In the genomic region with DNA sequence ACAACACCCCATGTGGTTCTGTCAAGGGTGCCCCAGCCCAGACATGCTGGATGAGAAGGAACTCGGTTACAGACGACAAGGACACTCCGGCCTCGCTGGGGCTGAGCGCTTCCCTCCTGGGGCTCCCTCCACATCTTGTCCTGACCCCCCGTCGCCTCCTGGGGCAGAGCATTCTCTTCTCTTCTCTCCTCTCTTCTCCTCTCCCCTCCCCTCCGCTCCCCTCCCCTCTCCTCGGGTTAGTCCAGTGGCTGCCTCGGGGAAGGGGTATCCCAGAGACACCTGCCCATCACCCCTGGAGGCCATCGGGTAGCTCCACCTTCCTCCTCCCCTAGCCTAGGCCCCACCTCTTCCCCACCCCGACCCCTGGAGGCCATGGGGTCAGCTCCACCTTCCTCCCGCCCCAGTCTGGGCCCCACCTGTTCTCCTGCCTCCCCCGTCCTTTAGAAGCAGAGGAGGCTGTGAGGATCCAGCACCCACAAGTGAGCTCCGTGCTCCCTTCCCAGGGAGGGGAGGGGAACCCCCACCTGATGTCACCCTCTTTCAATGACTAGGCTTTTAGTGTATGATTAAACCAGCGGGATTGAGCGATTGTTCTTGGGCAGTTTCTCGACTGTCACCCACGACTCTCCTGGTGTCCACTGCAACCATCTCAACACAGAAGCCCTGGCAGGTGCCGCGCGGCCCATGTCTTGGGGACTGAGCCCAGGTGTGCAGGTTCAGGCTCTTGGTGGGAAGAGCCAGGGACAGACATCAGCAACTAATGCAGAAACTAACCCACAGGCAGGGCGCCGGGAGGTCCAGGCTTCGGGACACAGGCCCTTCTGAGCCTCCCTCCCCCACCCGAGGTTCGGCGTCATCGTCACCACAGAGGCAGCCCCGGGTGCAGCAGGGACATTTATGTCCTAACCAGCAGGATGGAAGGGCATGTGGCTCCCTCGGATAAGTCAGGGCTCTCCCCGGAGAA, we compare ENCODE assay signal across 7 cellular contexts.
A peak's percentile ranks its signal among the peaks of the same experiment; 100 is the strongest.
DNase-seq lines count a peak whose midpoint lies in the region; ATAC-seq and TF ChIP-seq lines count a peak whose summit lies in the region.
"Not testable (repeated sequence)": the region's sequence is repeated elsewhere in the genome, so short reads cannot be mapped to it uniquely, and the experiment has no call there.

No MANE protein-coding gene starts in this region.

- H2BK12ac ChIP-seq in H9 (ENCODE audit: insufficient read length, low read depth, low read length), result not testable (repeated sequence)

- H3T11ph ChIP-seq in H9 (ENCODE audit: low read length), result not testable (repeated sequence)

- not testable (repeated sequence) for H4K5ac ChIP-seq in H9 (ENCODE audit: insufficient read length, low read depth, low read length)

- not testable (repeated sequence) for H2AFZ ChIP-seq in H9 (ENCODE audit: low read length)

- H2BK15ac ChIP-seq in H9 (ENCODE audit: low read depth, low read length), result not testable (repeated sequence)

- not testable (repeated sequence) for H4K91ac ChIP-seq in H9 (ENCODE audit: insufficient read length, low read depth, low read length)

- not testable (repeated sequence) for H3K79me2 ChIP-seq in H9 (ENCODE audit: insufficient read depth, low read length)

- not testable (repeated sequence) for H3K36me3 ChIP-seq in body of pancreas (replicated peaks in 1 of 2; ENCODE audit: insufficient read depth in 1 of 2, low read depth in 2 of 2); upper lobe of left lung

- not testable (repeated sequence) for H3K4me2 ChIP-seq in H9 (ENCODE audit: insufficient read depth, insufficient read length, low read length)

- TF ChIP-seq EP300 in upper lobe of left lung (IDR thresholded peaks at IDR 0.05), result not testable (repeated sequence)

- H3K9me3 ChIP-seq in H9 (ENCODE audit: control insufficient read depth, low read depth, low read length); body of pancreas; upper lobe of left lung: not testable (repeated sequence)

- H3K56ac ChIP-seq in H9 (ENCODE audit: insufficient read length, low read depth, low read length), result not testable (repeated sequence)

- DNase-seq in H9 (peak; percentile 76), body of pancreas (peak in 2 of 4 donors; percentile 4 to 7), iPS-NIHi7 (ENCODE audit: extremely low spot score) (peak; percentile 45), mucosa of gallbladder (ENCODE audit: low spot score) (peak; percentile 6), sciatic nerve (ENCODE audit: low spot score) (peak; percentile 41), upper lobe of left lung (peak; percentile 20 to 58)
- peak; percentile 25 for DNase-seq in activated CD8-positive, alpha-beta memory T cell treated with anti-CD3 and anti-CD28 coated beads, Interleukin-2, amount 50 U/mL, for 48 hours

- not testable (repeated sequence) for H3K18ac ChIP-seq in H9 (ENCODE audit: insufficient read length, low read depth, low read length)

- H2BK20ac ChIP-seq in H9 (ENCODE audit: low read depth, low read length, poor library complexity, severe bottlenecking), result not testable (repeated sequence)

- not testable (repeated sequence) for TF ChIP-seq CTCF in H9 (conservative IDR thresholded peaks at IDR 0.05); body of pancreas (IDR thresholded peaks at IDR 0.05); upper lobe of left lung (IDR thresholded peaks at IDR 0.05)

- not testable (repeated sequence) for H3K4me3 Mint-ChIP-seq in H9

- not testable (repeated sequence) for TF ChIP-seq POLR2A in body of pancreas (IDR thresholded peaks at IDR 0.05); upper lobe of left lung (IDR thresholded peaks at IDR 0.05)

- H3K27me3 ChIP-seq in H9 (ENCODE audit: insufficient read depth, low read length); body of pancreas; upper lobe of left lung: not testable (repeated sequence)

- not testable (repeated sequence) for H2BK120ac ChIP-seq in H9 (ENCODE audit: low read depth, low read length, poor library complexity, severe bottlenecking)

- not testable (repeated sequence) for H3K4ac ChIP-seq in H9 (ENCODE audit: low read depth, low read length)

- peaks cover 3 to 20% of the 10 kb centered on the region in 2 experiments; a peak in 3 of 4 replicates for H3K4me1 Mint-ChIP-seq in H9

- H4K8ac ChIP-seq in H9 (replicated peaks; ENCODE audit: insufficient read length, low read depth, low read length), result peak overlapping the region; percentile 29

- not testable (repeated sequence) for H3K27ac Mint-ChIP-seq in H9

- not testable (repeated sequence) for H3K9me3 Mint-ChIP-seq in H9

- not testable (repeated sequence) for H3K4me3 ChIP-seq in body of pancreas, upper lobe of left lung

- not testable (repeated sequence) for H3K4me1 ChIP-seq in H9 (ENCODE audit: insufficient read depth, low read length); body of pancreas; upper lobe of left lung

- H3K27ac ChIP-seq in H9 (ENCODE audit: insufficient read length, low read depth, low read length); body of pancreas; upper lobe of left lung: not testable (repeated sequence)

- H3K79me1 ChIP-seq in H9 (ENCODE audit: insufficient read depth, low read depth, low read length, poor library complexity, severe bottlenecking), result not testable (repeated sequence)

- peak; percentile 5 for ATAC-seq in body of pancreas
- not testable (repeated sequence) for ATAC-seq in sciatic nerve; upper lobe of left lung (ENCODE audit: low FRiP score in 2 of 2)

- H3K14ac ChIP-seq in H9 (ENCODE audit: insufficient read depth, low read length), result not testable (repeated sequence)

- not testable (repeated sequence) for H3K23me2 ChIP-seq in H9 (ENCODE audit: insufficient read length, low read depth, low read length, poor library complexity, severe bottlenecking)

- intact Hi-C loops in body of pancreas (cut with DNase I); sciatic nerve (cut with DNase I): not testable (repeated sequence)

- H3K36me3 Mint-ChIP-seq in H9 (ENCODE audit: insufficient read depth in 1 of 3, low read depth in 3 of 3), result not testable (repeated sequence)

- not testable (repeated sequence) for H4K20me1 ChIP-seq in H9 (ENCODE audit: control insufficient read depth, insufficient read depth, insufficient read length)

- H3K23ac ChIP-seq in H9 (ENCODE audit: insufficient read length, low read depth, low read length), result not testable (repeated sequence)

- H3K27me3 Mint-ChIP-seq in H9 (ENCODE audit: low read depth), result not testable (repeated sequence)

- WGBS in H9 (ENCODE audit: extremely low coverage, insufficient read length, low lambda C conversion rate), result no CpG with 5 or more reads among the region's 32 CpGs
- WGBS in body of pancreas, 2 donors, result 60 to 62% methylated on average over 29 to 30 of the region's 32 CpGs
- 83 to 88% methylated on average over 19 to 23 of the region's 32 CpGs for WGBS in upper lobe of left lung, 2 donors

- not testable (repeated sequence) for H2BK5ac ChIP-seq in H9 (ENCODE audit: insufficient read length, low read length)

- not testable (repeated sequence) for H2AK5ac ChIP-seq in H9 (ENCODE audit: insufficient read length, low read length)

- not testable (repeated sequence) for H3K9ac ChIP-seq in H9 (ENCODE audit: extremely low read depth, insufficient read length, low read length)
